1 cellular context compared by ENCODE assay signal in genomic region chr17:55394357-55395021, GRCh38.
TF ChIP-seq lines count a peak whose summit lies in the region.

No MANE protein-coding gene starts in this region.

TF ChIP-seq in liver, 16 proteins besides CTCF, POLR2A, EP300 and RAD21 (continued from another document):
- TF ChIP-seq, protein P1, sequence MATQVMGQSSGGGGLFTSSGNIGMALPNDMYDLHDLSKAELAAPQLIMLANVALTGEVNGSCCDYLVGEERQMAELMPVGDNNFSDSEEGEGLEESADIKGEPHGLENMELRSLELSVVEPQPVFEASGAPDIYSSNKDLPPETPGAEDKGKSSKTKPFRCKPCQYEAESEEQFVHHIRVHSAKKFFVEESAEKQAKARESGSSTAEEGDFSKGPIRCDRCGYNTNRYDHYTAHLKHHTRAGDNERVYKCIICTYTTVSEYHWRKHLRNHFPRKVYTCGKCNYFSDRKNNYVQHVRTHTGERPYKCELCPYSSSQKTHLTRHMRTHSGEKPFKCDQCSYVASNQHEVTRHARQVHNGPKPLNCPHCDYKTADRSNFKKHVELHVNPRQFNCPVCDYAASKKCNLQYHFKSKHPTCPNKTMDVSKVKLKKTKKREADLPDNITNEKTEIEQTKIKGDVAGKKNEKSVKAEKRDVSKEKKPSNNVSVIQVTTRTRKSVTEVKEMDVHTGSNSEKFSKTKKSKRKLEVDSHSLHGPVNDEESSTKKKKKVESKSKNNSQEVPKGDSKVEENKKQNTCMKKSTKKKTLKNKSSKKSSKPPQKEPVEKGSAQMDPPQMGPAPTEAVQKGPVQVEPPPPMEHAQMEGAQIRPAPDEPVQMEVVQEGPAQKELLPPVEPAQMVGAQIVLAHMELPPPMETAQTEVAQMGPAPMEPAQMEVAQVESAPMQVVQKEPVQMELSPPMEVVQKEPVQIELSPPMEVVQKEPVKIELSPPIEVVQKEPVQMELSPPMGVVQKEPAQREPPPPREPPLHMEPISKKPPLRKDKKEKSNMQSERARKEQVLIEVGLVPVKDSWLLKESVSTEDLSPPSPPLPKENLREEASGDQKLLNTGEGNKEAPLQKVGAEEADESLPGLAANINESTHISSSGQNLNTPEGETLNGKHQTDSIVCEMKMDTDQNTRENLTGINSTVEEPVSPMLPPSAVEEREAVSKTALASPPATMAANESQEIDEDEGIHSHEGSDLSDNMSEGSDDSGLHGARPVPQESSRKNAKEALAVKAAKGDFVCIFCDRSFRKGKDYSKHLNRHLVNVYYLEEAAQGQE (IDR thresholded peaks at IDR 0.05), result peak; percentile 62
- TF ChIP-seq EGR1 (IDR thresholded peaks at IDR 0.05; ENCODE audit: low read depth in 2 of 2) (no peak), GABPA (IDR thresholded peaks at IDR 0.05 in 1 of 2, conservative IDR thresholded peaks at IDR 0.05 in 1 of 2) (peak in 1 of 2 donors; percentile 15), SP1 (IDR thresholded peaks at IDR 0.05) (peak; percentile 75), HNF4A (conservative IDR thresholded peaks at IDR 0.05) (peak; percentile 92 to 93), FOXA2 (IDR thresholded peaks at IDR 0.05) (peak; percentile 85), RXRA (IDR thresholded peaks at IDR 0.05) (peak; percentile 79 to 83)
